Comparison of ENCODE assay signal across 25 cellular contexts in the genomic region with DNA sequence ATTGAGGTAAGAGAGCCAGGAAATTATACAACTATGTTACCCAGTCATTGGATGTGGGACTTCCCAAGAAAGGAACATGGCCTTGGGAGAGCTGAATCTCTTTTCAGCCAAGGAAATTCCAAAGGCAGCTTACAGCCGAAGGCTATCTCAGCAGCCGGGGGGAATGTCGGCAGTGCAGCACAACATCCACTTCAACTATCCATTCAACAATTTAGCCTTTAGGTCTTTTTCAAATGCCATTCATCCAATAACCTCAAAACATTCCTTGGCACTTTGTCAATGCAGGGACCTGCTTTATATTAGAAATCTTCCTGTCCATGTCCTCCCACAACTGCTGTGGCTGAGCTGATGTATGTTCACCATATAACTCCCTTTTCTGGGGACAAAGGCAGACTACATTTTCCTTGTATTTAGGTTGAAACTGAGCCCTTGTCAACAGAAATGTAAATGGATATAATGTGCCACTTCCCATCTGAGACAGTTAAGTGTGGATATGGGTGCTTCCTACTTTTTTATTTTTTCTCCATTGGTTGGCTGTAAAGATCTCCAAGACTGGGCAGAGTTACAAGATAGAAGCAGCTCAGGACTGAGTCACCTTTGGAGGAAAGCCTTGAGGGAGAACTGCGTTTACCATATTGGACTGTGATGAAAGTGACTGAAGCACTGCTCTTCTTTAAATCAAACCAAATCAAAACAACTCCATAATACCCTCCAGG.
DNase-seq lines count a peak whose midpoint lies in the region; ATAC-seq and TF ChIP-seq lines count a peak whose summit lies in the region.
"Had no signal": no experiment of that assay in that cellular context is flagged by ENCODE, and none has a peak within 500 bp of the region (broad histone marks: within the 10 kb centered on the region; RNA-seq: fewer than 3 reads in every experiment).

No MANE protein-coding gene starts in this region.

- H3K79me1 ChIP-seq in IMR-90 (ENCODE audit: low read depth in 1 of 2, low read length in 2 of 2) (no peaks in the 10 kb centered on the region), trophoblast cell (ENCODE audit: low read length) (no peaks in the 10 kb centered on the region)

- TF ChIP-seq POLR2A in IMR-90 (IDR thresholded peaks at IDR 0.05; ENCODE audit: low read depth, low read length) (no peak), Peyer's patch (IDR thresholded peaks at IDR 0.05) (no peak)

- H3K27ac ChIP-seq in IMR-90 (ENCODE audit: insufficient read depth, low read length) (no peak overlapping the region), trophoblast cell (ENCODE audit: low read depth, low read length) (no peak overlapping the region), Peyer's patch (no peak overlapping the region)
- H3K27ac ChIP-seq: adrenal gland, heart left ventricle had no signal

- no peak overlapping the region for H3K4ac ChIP-seq in IMR-90 (ENCODE audit: low read depth, low read length)
- H3K4ac ChIP-seq in trophoblast cell (ENCODE audit: low read depth, low read length), result no peak overlapping the region

- CTCF ChIA-PET in IMR-90 (lab: Yijun Ruan, JAX), result no interaction called here

- WGBS in IMR-90 (ENCODE audit: extremely low coverage in 2 of 2, insufficient read length in 1 of 2), 2 experiments, result no CpG with 5 or more reads among the region's 4 CpGs
- no CpG with 5 or more reads among the region's 4 CpGs for WGBS in trophoblast cell (ENCODE audit: extremely low coverage, insufficient coverage, insufficient read length)

- H4K12ac ChIP-seq in trophoblast cell (ENCODE audit: low read depth, low read length), result no peak overlapping the region

- H3K9ac ChIP-seq in IMR-90 (ENCODE audit: low read depth, low read length) (no peak overlapping the region), trophoblast cell (ENCODE audit: low read length) (no peak overlapping the region)

- no peak overlapping the region for H3K18ac ChIP-seq in IMR-90 (ENCODE audit: low read depth, low read length)
- H3K18ac ChIP-seq in trophoblast cell (ENCODE audit: low read length), result no peak overlapping the region

- in situ Hi-C loops in IMR-90 (cut with MboI; ENCODE audit: low sequenced_read_pairs), result no loop called here

- dilution Hi-C loops in IMR-90 (cut with HindIII; ENCODE audit: low sequenced_read_pairs, unreplicated experiment), result no loop called here

- H3K4me3 ChIP-seq in IMR-90 (ENCODE audit: insufficient read depth, low read depth, low read length) (no peak overlapping the region), trophoblast cell (ENCODE audit: low read depth, low read length) (no peak overlapping the region), Peyer's patch (no peak overlapping the region)
- H3K4me3 ChIP-seq: adrenal gland, heart left ventricle had no signal

- H4K8ac ChIP-seq in IMR-90 (ENCODE audit: low read depth in 2 of 2, low read length in 2 of 2) (no peak overlapping the region), trophoblast cell (ENCODE audit: low read depth, low read length) (no peak overlapping the region)

- TF ChIP-seq RAD21 in IMR-90 (IDR thresholded peaks at IDR 0.05; ENCODE audit: low read length), result no peak

- H3K9me1 ChIP-seq in IMR-90 (ENCODE audit: insufficient read depth, low read length), result no peaks in the 10 kb centered on the region

- no peaks in the 10 kb centered on the region for H3K79me2 ChIP-seq in trophoblast cell (ENCODE audit: control insufficient read depth, insufficient read depth, low read length, poor library complexity)

- no peaks in the 10 kb centered on the region for H4K20me1 ChIP-seq in IMR-90 (ENCODE audit: insufficient read depth, low read length)

- H3K4me1 ChIP-seq in IMR-90 (ENCODE audit: control insufficient read depth, insufficient read depth, low read length) (no peaks in the 10 kb centered on the region), trophoblast cell (ENCODE audit: control insufficient read depth in 1 of 2, insufficient read depth in 2 of 2, low read length in 2 of 2) (no peaks in the 10 kb centered on the region), Peyer's patch (no peaks in the 10 kb centered on the region)
- H3K4me1 ChIP-seq: adrenal gland, heart left ventricle had no signal

- no peak overlapping the region for H2BK12ac ChIP-seq in trophoblast cell (ENCODE audit: low read length)

- intact Hi-C loops in IMR-90 (cut with micrococcal nuclease), result no loop called here

- H2AK5ac ChIP-seq in IMR-90 (ENCODE audit: low read depth, low read length), result no peak overlapping the region
- no peak overlapping the region for H2AK5ac ChIP-seq in trophoblast cell (ENCODE audit: low read length)

- no peak overlapping the region for H2AFZ ChIP-seq in IMR-90 (replicated peaks; ENCODE audit: low read length, poor library complexity)
- H2AFZ ChIP-seq in trophoblast cell (ENCODE audit: insufficient read depth, low read length, poor library complexity), result no peak overlapping the region

- H3K23ac ChIP-seq in IMR-90 (ENCODE audit: low read depth, low read length), result no peak overlapping the region
- H3K23ac ChIP-seq in trophoblast cell (ENCODE audit: low read length), result no peak overlapping the region

- H2BK5ac ChIP-seq in IMR-90 (ENCODE audit: low read depth, low read length, poor library complexity, severe bottlenecking) (no peak overlapping the region), trophoblast cell (ENCODE audit: low read depth, low read length, poor library complexity) (no peak overlapping the region)

- H3K4me2 ChIP-seq in IMR-90 (ENCODE audit: low read depth, low read length), result no peak overlapping the region
- H3K4me2 ChIP-seq in trophoblast cell (ENCODE audit: low read length), result no peak overlapping the region

- H2BK20ac ChIP-seq in IMR-90 (ENCODE audit: low read depth, low read length), result no peak overlapping the region

- no peak overlapping the region for H2AK9ac ChIP-seq in IMR-90 (replicated peaks; ENCODE audit: low read depth, low read length, poor library complexity)

- H4K91ac ChIP-seq in IMR-90 (ENCODE audit: insufficient read depth, low read depth, low read length) (no peak overlapping the region), trophoblast cell (ENCODE audit: low read depth, low read length) (no peak overlapping the region)

- H2BK120ac ChIP-seq in IMR-90 (ENCODE audit: low read depth, low read length), result no peak overlapping the region
- no peak overlapping the region for H2BK120ac ChIP-seq in trophoblast cell (ENCODE audit: insufficient read depth, low read length, poor library complexity)

- H3K14ac ChIP-seq in IMR-90 (replicated peaks; ENCODE audit: low read depth, low read length), result no peak overlapping the region
- H3K14ac ChIP-seq in trophoblast cell (ENCODE audit: low read length), result no peak overlapping the region

- no peak overlapping the region for H2BK15ac ChIP-seq in IMR-90 (ENCODE audit: low read depth, low read length)

- TF ChIP-seq CTCF in IMR-90 (conservative IDR thresholded peaks at IDR 0.05; ENCODE audit: low read depth, low read length), result no peak
- no peak for TF ChIP-seq CTCF in Peyer's patch (IDR thresholded peaks at IDR 0.05)

- H3K56ac ChIP-seq in IMR-90 (ENCODE audit: extremely low read depth, insufficient read depth, low read length), result no peak overlapping the region

- H3K9me3 ChIP-seq in IMR-90 (ENCODE audit: control insufficient read depth, insufficient read depth, low read length) (no peaks in the 10 kb centered on the region), trophoblast cell (ENCODE audit: insufficient read depth, low read depth, low read length) (no peaks in the 10 kb centered on the region), Peyer's patch (no peaks in the 10 kb centered on the region)
- H3K9me3 ChIP-seq: adrenal gland had no signal

- ATAC-seq in IMR-90 (ENCODE audit: low read depth), result no peak
- ATAC-seq in esophagus mucosa, result peak; percentile 35
- ATAC-seq: activated CD4-positive, alpha-beta T cell treated with anti-CD3 and anti-CD28 coated beads for 36 hours; CD8-positive, alpha-beta T cell; heart left ventricle; left lobe of liver; T-cell had no signal

- H3K36me3 ChIP-seq in IMR-90 (ENCODE audit: control insufficient read depth, insufficient read depth, low read length), result no peaks in the 10 kb centered on the region
- H3K36me3 ChIP-seq in trophoblast cell (ENCODE audit: control insufficient read depth in 1 of 2, insufficient read depth in 2 of 2, low read length in 2 of 2), result no peaks in the 10 kb centered on the region
- H3K36me3 ChIP-seq in Peyer's patch, result no peaks in the 10 kb centered on the region
- H3K36me3 ChIP-seq: adrenal gland, heart left ventricle had no signal

- POLR2A ChIA-PET in IMR-90 (lab: Charles Lee; ENCODE audit: unreplicated experiment), result no interaction called here

- no peak overlapping the region for H4K5ac ChIP-seq in IMR-90 (ENCODE audit: low read depth, low read length)

- H3K27me3 ChIP-seq in IMR-90 (ENCODE audit: control insufficient read depth, insufficient read depth, low read length) (no peaks in the 10 kb centered on the region), trophoblast cell (ENCODE audit: insufficient read depth, low read length) (no peaks in the 10 kb centered on the region), Peyer's patch (no peaks in the 10 kb centered on the region)
- H3K27me3 ChIP-seq: adrenal gland, heart left ventricle had no signal

- BruUV-seq in IMR-90 (replicated peaks; lab: Mats Ljungman, UMichigan), result no TSS peak

- DNase-seq in IMR-90, result peak; percentile 2
- DNase-seq in amniotic epithelial cell (ENCODE audit: low read depth), result peak; percentile 12
- peak; percentile 79 to 89 for DNase-seq in trophoblast cell
- DNase-seq in DMS 273 (lab: John Stamatoyannopoulos, UW; ENCODE audit: unreplicated experiment), result no peak
- DNase-seq in Peyer's patch, result no peak
- no peak for DNase-seq in NCI-H1436 treated with DMSO at 0.1 percent for 48 hours (lab: John Stamatoyannopoulos, UW)
- DNase-seq: activated CD4-positive, alpha-beta T cell treated with anti-CD3 and anti-CD28 coated beads for 36 hours; activated CD8-positive, alpha-beta memory T cell treated with anti-CD3 and anti-CD28 coated beads for 24 hours; activated T-cell treated with anti-CD3 and anti-CD28 coated beads, Interleukin-2, amount 50 U/mL, for 24 hours; adrenal gland; AML-193; CD8-positive, alpha-beta T cell; effector CD4-positive, alpha-beta T cell; heart left ventricle; MM.1S; naive B cell; NCI-H1694 treated with DMSO at 0.1 percent for 48 hours; NCI-H82; occipital lobe; SIG-M5; stimulated activated CD4-positive, alpha-beta T cell treated with anti-CD3 and anti-CD28 coated beads, Interleukin-4, amount 100 ng/mL, for 1 hour; stimulated activated naive CD4-positive, alpha-beta T cell treated with Interleukin-2 at 50 U/mL for 16 hours; T-cell had no signal

TF ChIP-seq in IMR-90, 13 proteins besides CTCF, POLR2A, EP300 and RAD21 (continues in another document):
- TF ChIP-seq, protein P1, sequence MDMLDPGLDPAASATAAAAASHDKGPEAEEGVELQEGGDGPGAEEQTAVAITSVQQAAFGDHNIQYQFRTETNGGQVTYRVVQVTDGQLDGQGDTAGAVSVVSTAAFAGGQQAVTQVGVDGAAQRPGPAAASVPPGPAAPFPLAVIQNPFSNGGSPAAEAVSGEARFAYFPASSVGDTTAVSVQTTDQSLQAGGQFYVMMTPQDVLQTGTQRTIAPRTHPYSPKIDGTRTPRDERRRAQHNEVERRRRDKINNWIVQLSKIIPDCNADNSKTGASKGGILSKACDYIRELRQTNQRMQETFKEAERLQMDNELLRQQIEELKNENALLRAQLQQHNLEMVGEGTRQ (IDR thresholded peaks at IDR 0.05; ENCODE audit: low read depth, low read length), result no peak
- TF ChIP-seq RFX5 (IDR thresholded peaks at IDR 0.05; ENCODE audit: low read depth, low read length) (no peak), MAFK (IDR thresholded peaks at IDR 0.05; ENCODE audit: low read depth, low read length) (no peak)

Comparison
In these comparisons a context has a peak if more than half of its experiments do, and no peak if none do; other contexts are left out.
1. DNase-seq: peak in IMR-90 (single experiment), amniotic epithelial cell (single experiment) and trophoblast cell (2 of 2); none in DMS 273 (single experiment), Peyer's patch (0 of 3) and NCI-H1436 treated with DMSO at 0.1 percent for 48 hours (single experiment).